ENCODE assay signal across 2 cellular contexts in the genomic region with DNA sequence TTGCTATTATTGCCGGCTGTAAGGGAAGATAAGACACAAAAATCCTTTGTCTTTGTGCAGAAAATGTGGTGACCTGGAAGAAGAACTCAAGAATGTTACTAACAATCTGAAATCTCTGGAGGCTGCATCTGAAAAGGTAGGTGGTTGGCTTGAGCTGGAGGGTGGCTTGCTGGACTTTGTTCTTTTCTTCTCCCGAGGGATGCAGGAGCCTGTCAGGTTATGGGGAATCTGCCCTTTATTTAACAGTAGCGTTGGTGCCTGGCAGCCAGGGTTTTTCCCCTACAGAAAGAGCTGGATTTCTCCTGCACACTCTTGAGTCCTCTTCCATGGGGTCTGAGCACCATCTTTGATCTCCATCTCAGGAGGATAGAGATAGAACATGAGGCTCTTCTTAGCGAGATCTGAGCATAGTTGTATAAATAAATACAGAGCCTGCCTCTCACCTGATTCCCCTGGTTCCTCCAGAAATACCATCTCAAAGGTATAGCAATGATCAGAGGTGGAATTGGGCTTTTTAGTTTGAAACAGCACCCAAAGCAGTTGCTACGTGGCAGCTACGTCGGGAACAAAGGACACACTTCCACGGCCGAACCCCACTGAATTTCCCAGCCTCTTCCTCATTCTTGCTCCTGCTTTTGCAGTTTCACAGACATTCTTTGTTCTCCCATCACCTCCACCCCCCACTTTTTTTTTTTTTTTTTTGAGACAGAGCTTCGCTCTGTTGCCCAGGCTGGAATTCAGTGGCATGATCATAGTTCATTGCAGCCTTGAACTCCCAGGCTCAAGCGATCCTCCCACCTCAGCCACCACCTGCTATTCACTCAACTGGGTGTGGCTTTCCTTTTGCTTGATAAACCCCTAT.
A peak's percentile ranks its signal among the peaks of the same experiment; 100 is the strongest.
TF ChIP-seq lines count a peak whose summit lies in the region.

No MANE protein-coding gene starts in this region.

TF ChIP-seq in HCT116, 20 proteins besides CTCF, POLR2A, EP300 and RAD21:
- TF ChIP-seq SIN3A (IDR thresholded peaks at IDR 0.05; ENCODE audit: low read depth) (no peak), YY1 (IDR thresholded peaks at IDR 0.05; ENCODE audit: extremely low read depth, insufficient replicate concordance, low read depth, low read length) (no peak), ELF1 (IDR thresholded peaks at IDR 0.05; ENCODE audit: borderline replicate concordance, low read depth) (no peak), EZH2 (IDR thresholded peaks at IDR 0.05) (no peak)
- TF ChIP-seq, protein P1, sequence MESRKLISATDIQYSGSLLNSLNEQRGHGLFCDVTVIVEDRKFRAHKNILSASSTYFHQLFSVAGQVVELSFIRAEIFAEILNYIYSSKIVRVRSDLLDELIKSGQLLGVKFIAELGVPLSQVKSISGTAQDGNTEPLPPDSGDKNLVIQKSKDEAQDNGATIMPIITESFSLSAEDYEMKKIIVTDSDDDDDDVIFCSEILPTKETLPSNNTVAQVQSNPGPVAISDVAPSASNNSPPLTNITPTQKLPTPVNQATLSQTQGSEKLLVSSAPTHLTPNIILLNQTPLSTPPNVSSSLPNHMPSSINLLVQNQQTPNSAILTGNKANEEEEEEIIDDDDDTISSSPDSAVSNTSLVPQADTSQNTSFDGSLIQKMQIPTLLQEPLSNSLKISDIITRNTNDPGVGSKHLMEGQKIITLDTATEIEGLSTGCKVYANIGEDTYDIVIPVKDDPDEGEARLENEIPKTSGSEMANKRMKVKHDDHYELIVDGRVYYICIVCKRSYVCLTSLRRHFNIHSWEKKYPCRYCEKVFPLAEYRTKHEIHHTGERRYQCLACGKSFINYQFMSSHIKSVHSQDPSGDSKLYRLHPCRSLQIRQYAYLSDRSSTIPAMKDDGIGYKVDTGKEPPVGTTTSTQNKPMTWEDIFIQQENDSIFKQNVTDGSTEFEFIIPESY (IDR thresholded peaks at IDR 0.05; ENCODE audit: extremely low read depth, insufficient replicate concordance, low read length), result no peak

TF ChIP-seq in HepG2, 621 proteins besides CTCF, POLR2A, EP300 and RAD21 (continues in another document):
- no peak for TF ChIP-seq ZNF816 (CRISPR knock-in tag; IDR thresholded peaks at IDR 0.05; ENCODE audit: borderline replicate concordance)
- TF ChIP-seq, protein P2, sequence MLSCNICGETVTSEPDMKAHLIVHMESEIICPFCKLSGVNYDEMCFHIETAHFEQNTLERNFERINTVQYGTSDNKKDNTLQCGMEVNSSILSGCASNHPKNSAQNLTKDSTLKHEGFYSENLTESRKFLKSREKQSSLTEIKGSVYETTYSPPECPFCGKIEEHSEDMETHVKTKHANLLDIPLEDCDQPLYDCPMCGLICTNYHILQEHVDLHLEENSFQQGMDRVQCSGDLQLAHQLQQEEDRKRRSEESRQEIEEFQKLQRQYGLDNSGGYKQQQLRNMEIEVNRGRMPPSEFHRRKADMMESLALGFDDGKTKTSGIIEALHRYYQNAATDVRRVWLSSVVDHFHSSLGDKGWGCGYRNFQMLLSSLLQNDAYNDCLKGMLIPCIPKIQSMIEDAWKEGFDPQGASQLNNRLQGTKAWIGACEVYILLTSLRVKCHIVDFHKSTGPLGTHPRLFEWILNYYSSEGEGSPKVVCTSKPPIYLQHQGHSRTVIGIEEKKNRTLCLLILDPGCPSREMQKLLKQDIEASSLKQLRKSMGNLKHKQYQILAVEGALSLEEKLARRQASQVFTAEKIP (CRISPR knock-in tag; IDR thresholded peaks at IDR 0.05; ENCODE audit: borderline replicate concordance), result no peak
- TF ChIP-seq MEF2D (CRISPR knock-in tag; IDR thresholded peaks at IDR 0.05), result no peak
- TF ChIP-seq BRD4 (CRISPR knock-in tag; IDR thresholded peaks at IDR 0.05), result no peak
- TF ChIP-seq, protein P3, sequence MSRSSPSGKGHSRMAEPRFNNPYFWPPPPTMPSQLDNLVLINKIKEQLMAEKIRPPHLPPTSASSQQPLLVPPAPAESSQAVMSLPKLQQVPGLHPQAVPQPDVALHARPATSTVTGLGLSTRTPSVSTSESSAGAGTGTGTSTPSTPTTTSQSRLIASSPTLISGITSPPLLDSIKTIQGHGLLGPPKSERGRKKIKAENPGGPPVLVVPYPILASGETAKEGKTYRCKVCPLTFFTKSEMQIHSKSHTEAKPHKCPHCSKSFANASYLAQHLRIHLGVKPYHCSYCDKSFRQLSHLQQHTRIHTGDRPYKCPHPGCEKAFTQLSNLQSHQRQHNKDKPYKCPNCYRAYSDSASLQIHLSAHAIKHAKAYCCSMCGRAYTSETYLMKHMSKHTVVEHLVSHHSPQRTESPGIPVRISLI (CRISPR knock-in tag; IDR thresholded peaks at IDR 0.05; ENCODE audit: borderline replicate concordance), result peak; percentile 96
- TF ChIP-seq ZNF558 (CRISPR knock-in tag; IDR thresholded peaks at IDR 0.05; ENCODE audit: borderline replicate concordance), result no peak
- no peak for TF ChIP-seq NR3C1 (CRISPR knock-in tag; IDR thresholded peaks at IDR 0.05)
- TF ChIP-seq YEATS2 (CRISPR knock-in tag; IDR thresholded peaks at IDR 0.05; ENCODE audit: borderline replicate concordance), result no peak
- no peak for TF ChIP-seq FLYWCH1 (CRISPR knock-in tag; IDR thresholded peaks at IDR 0.05)
- TF ChIP-seq, protein P4, sequence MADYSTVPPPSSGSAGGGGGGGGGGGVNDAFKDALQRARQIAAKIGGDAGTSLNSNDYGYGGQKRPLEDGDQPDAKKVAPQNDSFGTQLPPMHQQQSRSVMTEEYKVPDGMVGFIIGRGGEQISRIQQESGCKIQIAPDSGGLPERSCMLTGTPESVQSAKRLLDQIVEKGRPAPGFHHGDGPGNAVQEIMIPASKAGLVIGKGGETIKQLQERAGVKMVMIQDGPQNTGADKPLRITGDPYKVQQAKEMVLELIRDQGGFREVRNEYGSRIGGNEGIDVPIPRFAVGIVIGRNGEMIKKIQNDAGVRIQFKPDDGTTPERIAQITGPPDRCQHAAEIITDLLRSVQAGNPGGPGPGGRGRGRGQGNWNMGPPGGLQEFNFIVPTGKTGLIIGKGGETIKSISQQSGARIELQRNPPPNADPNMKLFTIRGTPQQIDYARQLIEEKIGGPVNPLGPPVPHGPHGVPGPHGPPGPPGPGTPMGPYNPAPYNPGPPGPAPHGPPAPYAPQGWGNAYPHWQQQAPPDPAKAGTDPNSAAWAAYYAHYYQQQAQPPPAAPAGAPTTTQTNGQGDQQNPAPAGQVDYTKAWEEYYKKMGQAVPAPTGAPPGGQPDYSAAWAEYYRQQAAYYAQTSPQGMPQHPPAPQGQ (CRISPR knock-in tag; IDR thresholded peaks at IDR 0.05; ENCODE audit: borderline replicate concordance), result no peak
- no peak for TF ChIP-seq ZSCAN20 (CRISPR knock-in tag; IDR thresholded peaks at IDR 0.05; ENCODE audit: borderline replicate concordance)
- TF ChIP-seq, protein P5, sequence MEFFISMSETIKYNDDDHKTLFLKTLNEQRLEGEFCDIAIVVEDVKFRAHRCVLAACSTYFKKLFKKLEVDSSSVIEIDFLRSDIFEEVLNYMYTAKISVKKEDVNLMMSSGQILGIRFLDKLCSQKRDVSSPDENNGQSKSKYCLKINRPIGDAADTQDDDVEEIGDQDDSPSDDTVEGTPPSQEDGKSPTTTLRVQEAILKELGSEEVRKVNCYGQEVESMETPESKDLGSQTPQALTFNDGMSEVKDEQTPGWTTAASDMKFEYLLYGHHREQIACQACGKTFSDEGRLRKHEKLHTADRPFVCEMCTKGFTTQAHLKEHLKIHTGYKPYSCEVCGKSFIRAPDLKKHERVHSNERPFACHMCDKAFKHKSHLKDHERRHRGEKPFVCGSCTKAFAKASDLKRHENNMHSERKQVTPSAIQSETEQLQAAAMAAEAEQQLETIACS (CRISPR knock-in tag; IDR thresholded peaks at IDR 0.05), result no peak
- TF ChIP-seq, protein P6, sequence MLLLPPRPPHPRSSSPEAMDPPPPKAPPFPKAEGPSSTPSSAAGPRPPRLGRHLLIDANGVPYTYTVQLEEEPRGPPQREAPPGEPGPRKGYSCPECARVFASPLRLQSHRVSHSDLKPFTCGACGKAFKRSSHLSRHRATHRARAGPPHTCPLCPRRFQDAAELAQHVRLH (CRISPR knock-in tag; IDR thresholded peaks at IDR 0.05; ENCODE audit: borderline replicate concordance, low read depth), result no peak
- TF ChIP-seq HOXA7 (CRISPR knock-in tag; IDR thresholded peaks at IDR 0.05), result no peak
- TF ChIP-seq, protein P7, sequence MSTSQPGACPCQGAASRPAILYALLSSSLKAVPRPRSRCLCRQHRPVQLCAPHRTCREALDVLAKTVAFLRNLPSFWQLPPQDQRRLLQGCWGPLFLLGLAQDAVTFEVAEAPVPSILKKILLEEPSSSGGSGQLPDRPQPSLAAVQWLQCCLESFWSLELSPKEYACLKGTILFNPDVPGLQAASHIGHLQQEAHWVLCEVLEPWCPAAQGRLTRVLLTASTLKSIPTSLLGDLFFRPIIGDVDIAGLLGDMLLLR (CRISPR knock-in tag; IDR thresholded peaks at IDR 0.05), result no peak
- no peak for TF ChIP-seq PLRG1 (conservative IDR thresholded peaks at IDR 0.05)
- TF ChIP-seq ZNF34 (CRISPR knock-in tag; IDR thresholded peaks at IDR 0.05; ENCODE audit: borderline replicate concordance), result no peak
- no peak for TF ChIP-seq CBX2 (IDR thresholded peaks at IDR 0.05; ENCODE audit: low read depth, low read length)
- no peak for TF ChIP-seq CBX2 (CRISPR knock-in tag; IDR thresholded peaks at IDR 0.05; ENCODE audit: low read depth)
- TF ChIP-seq, protein P8, sequence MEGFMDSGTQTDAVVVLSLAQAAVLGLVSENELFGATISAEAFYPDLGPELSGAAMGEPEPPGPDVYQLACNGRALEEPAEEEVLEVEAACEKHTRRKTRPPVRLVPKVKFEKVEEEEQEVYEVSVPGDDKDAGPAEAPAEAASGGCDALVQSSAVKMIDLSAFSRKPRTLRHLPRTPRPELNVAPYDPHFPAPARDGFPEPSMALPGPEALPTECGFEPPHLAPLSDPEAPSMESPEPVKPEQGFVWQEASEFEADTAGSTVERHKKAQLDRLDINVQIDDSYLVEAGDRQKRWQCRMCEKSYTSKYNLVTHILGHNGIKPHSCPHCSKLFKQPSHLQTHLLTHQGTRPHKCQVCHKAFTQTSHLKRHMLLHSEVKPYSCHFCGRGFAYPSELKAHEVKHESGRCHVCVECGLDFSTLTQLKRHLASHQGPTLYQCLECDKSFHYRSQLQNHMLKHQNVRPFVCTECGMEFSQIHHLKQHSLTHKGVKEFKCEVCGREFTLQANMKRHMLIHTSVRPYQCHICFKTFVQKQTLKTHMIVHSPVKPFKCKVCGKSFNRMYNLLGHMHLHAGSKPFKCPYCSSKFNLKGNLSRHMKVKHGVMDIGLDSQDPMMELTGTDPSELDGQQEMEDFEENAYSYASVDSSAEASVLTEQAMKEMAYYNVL (CRISPR knock-in tag; IDR thresholded peaks at IDR 0.05; ENCODE audit: borderline replicate concordance), result no peak
- no peak for TF ChIP-seq CREB1 (IDR thresholded peaks at IDR 0.05)
- TF ChIP-seq CREB1 (CRISPR knock-in tag; IDR thresholded peaks at IDR 0.05), result peak; percentile 58; the same call in 1 of the 2 replicates
- TF ChIP-seq, protein P9, sequence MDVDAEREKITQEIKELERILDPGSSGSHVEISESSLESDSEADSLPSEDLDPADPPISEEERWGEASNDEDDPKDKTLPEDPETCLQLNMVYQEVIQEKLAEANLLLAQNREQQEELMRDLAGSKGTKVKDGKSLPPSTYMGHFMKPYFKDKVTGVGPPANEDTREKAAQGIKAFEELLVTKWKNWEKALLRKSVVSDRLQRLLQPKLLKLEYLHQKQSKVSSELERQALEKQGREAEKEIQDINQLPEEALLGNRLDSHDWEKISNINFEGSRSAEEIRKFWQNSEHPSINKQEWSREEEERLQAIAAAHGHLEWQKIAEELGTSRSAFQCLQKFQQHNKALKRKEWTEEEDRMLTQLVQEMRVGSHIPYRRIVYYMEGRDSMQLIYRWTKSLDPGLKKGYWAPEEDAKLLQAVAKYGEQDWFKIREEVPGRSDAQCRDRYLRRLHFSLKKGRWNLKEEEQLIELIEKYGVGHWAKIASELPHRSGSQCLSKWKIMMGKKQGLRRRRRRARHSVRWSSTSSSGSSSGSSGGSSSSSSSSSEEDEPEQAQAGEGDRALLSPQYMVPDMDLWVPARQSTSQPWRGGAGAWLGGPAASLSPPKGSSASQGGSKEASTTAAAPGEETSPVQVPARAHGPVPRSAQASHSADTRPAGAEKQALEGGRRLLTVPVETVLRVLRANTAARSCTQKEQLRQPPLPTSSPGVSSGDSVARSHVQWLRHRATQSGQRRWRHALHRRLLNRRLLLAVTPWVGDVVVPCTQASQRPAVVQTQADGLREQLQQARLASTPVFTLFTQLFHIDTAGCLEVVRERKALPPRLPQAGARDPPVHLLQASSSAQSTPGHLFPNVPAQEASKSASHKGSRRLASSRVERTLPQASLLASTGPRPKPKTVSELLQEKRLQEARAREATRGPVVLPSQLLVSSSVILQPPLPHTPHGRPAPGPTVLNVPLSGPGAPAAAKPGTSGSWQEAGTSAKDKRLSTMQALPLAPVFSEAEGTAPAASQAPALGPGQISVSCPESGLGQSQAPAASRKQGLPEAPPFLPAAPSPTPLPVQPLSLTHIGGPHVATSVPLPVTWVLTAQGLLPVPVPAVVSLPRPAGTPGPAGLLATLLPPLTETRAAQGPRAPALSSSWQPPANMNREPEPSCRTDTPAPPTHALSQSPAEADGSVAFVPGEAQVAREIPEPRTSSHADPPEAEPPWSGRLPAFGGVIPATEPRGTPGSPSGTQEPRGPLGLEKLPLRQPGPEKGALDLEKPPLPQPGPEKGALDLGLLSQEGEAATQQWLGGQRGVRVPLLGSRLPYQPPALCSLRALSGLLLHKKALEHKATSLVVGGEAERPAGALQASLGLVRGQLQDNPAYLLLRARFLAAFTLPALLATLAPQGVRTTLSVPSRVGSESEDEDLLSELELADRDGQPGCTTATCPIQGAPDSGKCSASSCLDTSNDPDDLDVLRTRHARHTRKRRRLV (CRISPR knock-in tag; IDR thresholded peaks at IDR 0.05), result no peak
- TF ChIP-seq, protein P10, sequence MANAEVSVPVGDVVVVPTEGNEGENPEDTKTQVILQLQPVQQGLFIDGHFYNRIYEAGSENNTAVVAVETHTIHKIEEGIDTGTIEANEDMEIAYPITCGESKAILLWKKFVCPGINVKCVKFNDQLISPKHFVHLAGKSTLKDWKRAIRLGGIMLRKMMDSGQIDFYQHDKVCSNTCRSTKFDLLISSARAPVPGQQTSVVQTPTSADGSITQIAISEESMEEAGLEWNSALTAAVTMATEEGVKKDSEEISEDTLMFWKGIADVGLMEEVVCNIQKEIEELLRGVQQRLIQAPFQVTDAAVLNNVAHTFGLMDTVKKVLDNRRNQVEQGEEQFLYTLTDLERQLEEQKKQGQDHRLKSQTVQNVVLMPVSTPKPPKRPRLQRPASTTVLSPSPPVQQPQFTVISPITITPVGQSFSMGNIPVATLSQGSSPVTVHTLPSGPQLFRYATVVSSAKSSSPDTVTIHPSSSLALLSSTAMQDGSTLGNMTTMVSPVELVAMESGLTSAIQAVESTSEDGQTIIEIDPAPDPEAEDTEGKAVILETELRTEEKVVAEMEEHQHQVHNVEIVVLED (CRISPR knock-in tag; IDR thresholded peaks at IDR 0.05; ENCODE audit: borderline replicate concordance), result no peak
- TF ChIP-seq FIP1L1 (IDR thresholded peaks at IDR 0.05; ENCODE audit: borderline replicate concordance, insufficient read depth, low read depth, low read length), result no peak
- TF ChIP-seq, protein P11, sequence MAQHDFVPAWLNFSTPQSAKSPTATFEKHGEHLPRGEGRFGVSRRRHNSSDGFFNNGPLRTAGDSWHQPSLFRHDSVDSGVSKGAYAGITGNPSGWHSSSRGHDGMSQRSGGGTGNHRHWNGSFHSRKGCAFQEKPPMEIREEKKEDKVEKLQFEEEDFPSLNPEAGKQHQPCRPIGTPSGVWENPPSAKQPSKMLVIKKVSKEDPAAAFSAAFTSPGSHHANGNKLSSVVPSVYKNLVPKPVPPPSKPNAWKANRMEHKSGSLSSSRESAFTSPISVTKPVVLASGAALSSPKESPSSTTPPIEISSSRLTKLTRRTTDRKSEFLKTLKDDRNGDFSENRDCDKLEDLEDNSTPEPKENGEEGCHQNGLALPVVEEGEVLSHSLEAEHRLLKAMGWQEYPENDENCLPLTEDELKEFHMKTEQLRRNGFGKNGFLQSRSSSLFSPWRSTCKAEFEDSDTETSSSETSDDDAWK (CRISPR knock-in tag; IDR thresholded peaks at IDR 0.05), result no peak
